In genomic region chr10:93198401-93199175, GRCh38 we compare ENCODE assay signal across 8 cellular contexts.
DNase-seq lines count a peak whose midpoint lies in the region; ATAC-seq and TF ChIP-seq lines count a peak whose summit lies in the region.

No MANE protein-coding gene starts in this region.

- peak overlapping the region in 1 of 2 donors; percentile 14 for H3K9ac ChIP-seq in duodenal mucosa (ENCODE audit: low read depth in 1 of 2, low read length in 2 of 2)

- H3K36me3 ChIP-seq in duodenal mucosa (ENCODE audit: control insufficient read depth in 1 of 2, insufficient read depth in 2 of 2, low read length in 2 of 2) (no peaks in the 10 kb centered on the region), mesodermal cell (ENCODE audit: control insufficient read depth, insufficient read depth, low read length) (no peaks in the 10 kb centered on the region)

- intact Hi-C loops in Right ventricle myocardium inferior (cut with DNase I), result no loop called here
- intact Hi-C loops in cardiac septum (cut with DNase I), result no loop called here

- H3K27ac ChIP-seq in duodenal mucosa (ENCODE audit: low read depth, low read length) (no peak overlapping the region), mesodermal cell (ENCODE audit: low read depth, low read length, severe bottlenecking) (peak overlapping the region; percentile 23)

- peaks cover 4 to 7% of the 10 kb centered on the region in 2 donors for H3K4me1 ChIP-seq in duodenal mucosa (ENCODE audit: control insufficient read depth in 1 of 2, insufficient read depth in 2 of 2, low read length in 2 of 2)
- H3K4me1 ChIP-seq in mesodermal cell (ENCODE audit: control insufficient read depth, insufficient read depth, low read length, poor library complexity, severe bottlenecking), result peaks cover 7% of the 10 kb centered on the region

- WGBS in mesodermal cell (ENCODE audit: insufficient coverage in 2 of 2), 2 experiments, result 67 to 68% methylated on average over 5 to 8 of the region's 9 CpGs

- peak overlapping the region; percentile 58 to 61 for H3K4me3 ChIP-seq in duodenal mucosa (ENCODE audit: low read depth in 1 of 2, low read length in 2 of 2)
- H3K4me3 ChIP-seq in mesodermal cell (ENCODE audit: extremely low read depth, insufficient read depth, low read length, poor library complexity, severe bottlenecking), result no peak overlapping the region

- no peaks in the 10 kb centered on the region for H3K9me3 ChIP-seq in duodenal mucosa (ENCODE audit: control insufficient read depth in 1 of 2, low read length in 2 of 2)
- no peaks in the 10 kb centered on the region for H3K9me3 ChIP-seq in mesodermal cell (ENCODE audit: control insufficient read depth, low read length)

- no peak for DNase-seq in Right ventricle myocardium inferior (ENCODE audit: missing footprints)
- no peak for DNase-seq in cardiac septum (ENCODE audit: low spot score)
- DNase-seq in germinal center (ENCODE audit: low spot score), result no peak
- DNase-seq in omental fat pad (ENCODE audit: low spot score), result no peak
- DNase-seq in NCI-H2196 (lab: John Stamatoyannopoulos, UW; ENCODE audit: unreplicated experiment), result no peak

- ATAC-seq in Right ventricle myocardium inferior, result peak; percentile 68
- no peak for ATAC-seq in omental fat pad (ENCODE audit: low FRiP score)
- no peak for ATAC-seq in GM19328 (IDR thresholded peaks at IDR 0.05; ENCODE audit: unreplicated experiment)

- no peak for TF ChIP-seq CTCF in omental fat pad (IDR thresholded peaks at IDR 0.05)

- no peaks in the 10 kb centered on the region for H3K27me3 ChIP-seq in duodenal mucosa (ENCODE audit: control insufficient read depth in 1 of 2, insufficient read depth in 2 of 2, low read length in 2 of 2)
